14 cellular contexts compared by ENCODE assay signal in genomic region chr1:10901091-10901893, GRCh38.
DNase-seq lines count a peak whose midpoint lies in the region; ATAC-seq, FAIRE-seq and TF ChIP-seq lines count a peak whose summit lies in the region.
"Had no signal": no experiment of that assay in that cellular context is flagged by ENCODE, and none has a peak within 500 bp of the region (broad histone marks: within the 10 kb centered on the region; RNA-seq: fewer than 3 reads in every experiment).

No MANE protein-coding gene starts in this region.

- H3K79me1 ChIP-seq in H1 (ENCODE audit: low read depth, low read length) = no peaks in the 10 kb centered on the region

- 0 out of 2 replicates have a peak overlapping the region, but pooled peaks have one; percentile 3 for H2AK5ac ChIP-seq in H1 (ENCODE audit: low read depth, low read length)

- no peak overlapping the region for H3K23ac ChIP-seq in H1 (ENCODE audit: insufficient read length)

- 49% methylated on average over 29 of the region's 30 CpGs; no CpG with 5 or more reads in 1 of the 2 experiments for WGBS in H1 (ENCODE audit: extremely low coverage in 1 of 2, insufficient coverage in 1 of 2, insufficient read length in 1 of 2, insufficient replicate concordance in 2 of 2, low coverage in 1 of 2, low lambda C conversion rate in 2 of 2, missing lambda C conversion rate in 1 of 2), 2 experiments

- H2BK20ac ChIP-seq in H1 (ENCODE audit: low read length) = 0 out of 2 replicates have a peak overlapping the region, but pooled peaks have one; percentile 90

- peak overlapping the region; percentile 94 for H3K4ac ChIP-seq in H1 (replicated peaks; ENCODE audit: insufficient read length, low read depth, low read length)

- H3K36me3 Mint-ChIP-seq in nephron progenitor cell (ENCODE audit: low read depth) = no peaks in the 10 kb centered on the region
- H3K36me3 Mint-ChIP-seq: CD14-positive monocyte, IgD-negative memory B cell, memory B cell had no signal

- no peak for FAIRE-seq in H1 (lab: Jason Lieb, UNC)
- FAIRE-seq: endothelial cell of umbilical vein had no signal

- H2BK120ac ChIP-seq in H1 (replicated peaks; ENCODE audit: low read depth, low read length) = peak overlapping the region; percentile 73

- H3K4me3 Mint-ChIP-seq in nephron progenitor cell = peak overlapping the region; percentile 49
- H3K4me3 Mint-ChIP-seq: activated naive CD4-positive, alpha-beta T cell treated with anti-CD3 and anti-CD28 coated beads for 36 hours; CD14-positive monocyte; IgD-negative memory B cell; memory B cell had no signal

- H4K91ac ChIP-seq in H1 (replicated peaks; ENCODE audit: insufficient read length, low read length) = peak overlapping the region; percentile 92

- peak overlapping the region; percentile 72; the same call in 1 of the 2 replicates for H2BK15ac ChIP-seq in H1 (ENCODE audit: low read length)

- H3K23me2 ChIP-seq in H1 (ENCODE audit: low read depth, low read length) = no peaks in the 10 kb centered on the region

- no peak overlapping the region for H3K27ac Mint-ChIP-seq in nephron progenitor cell
- H3K27ac Mint-ChIP-seq: activated naive CD4-positive, alpha-beta T cell treated with anti-CD3 and anti-CD28 coated beads for 36 hours; CD14-positive monocyte; memory B cell had no signal

- no peaks in the 10 kb centered on the region for H3K9me3 Mint-ChIP-seq in nephron progenitor cell
- H3K9me3 Mint-ChIP-seq: activated naive CD4-positive, alpha-beta T cell treated with anti-CD3 and anti-CD28 coated beads for 36 hours; CD14-positive monocyte; IgD-negative memory B cell; memory B cell had no signal

- CTCF ChIA-PET in H1 (lab: Charles Lee; ENCODE audit: partially characterized antibody) = interaction anchor here (0.6 to 8.0 kb wide), 11 partner anchors 9 to 394 kb away, joined by 3 to 59 read pairs (median 3); no protein-coding TSS in a partner anchor

- peak; percentile 3; the same call in 1 of the 2 replicates for TF ChIP-seq EP300 in Ishikawa (IDR thresholded peaks at IDR 0.05; ENCODE audit: borderline replicate concordance)
- TF ChIP-seq EP300 in H1 (IDR thresholded peaks at IDR 0.05; ENCODE audit: borderline replicate concordance in 1 of 2, low read depth in 2 of 2, low read length in 2 of 2) = no peak

- TF ChIP-seq POLR2A in H1 (IDR thresholded peaks at IDR 0.05; ENCODE audit: control extremely low read depth in 1 of 2, low read depth in 2 of 2, low read length in 2 of 2) = no peak

- H2BK5ac ChIP-seq in H1 (ENCODE audit: low read depth, low read length) = peak overlapping the region; percentile 87

- peaks cover 10% of the 10 kb centered on the region for H3K27me3 Mint-ChIP-seq in nephron progenitor cell (ENCODE audit: low read depth, poor library complexity)

- H3K79me2 ChIP-seq in H1 (ENCODE audit: control insufficient read depth in 1 of 2, insufficient read depth in 2 of 2, low read length in 2 of 2) = no peaks in the 10 kb centered on the region

- no peak overlapping the region for H3K14ac ChIP-seq in H1 (ENCODE audit: insufficient read length)

- peak overlapping the region; percentile 15 to 30; a peak in 3 of 4 replicates for H3K4me2 ChIP-seq in H1 (ENCODE audit: insufficient read depth in 1 of 2, low read depth in 2 of 2, low read length in 2 of 2)

- peak overlapping the region; percentile 97; the same call in 1 of the 2 replicates for H2BK12ac ChIP-seq in H1 (ENCODE audit: low read depth, low read length)

- no peak overlapping the region for H3K56ac ChIP-seq in H1 (replicated peaks; ENCODE audit: insufficient read length, low read depth, low read length)

- TF ChIP-seq RAD21 in Ishikawa (IDR thresholded peaks at IDR 0.05; ENCODE audit: low read depth) (no peak), H1 (IDR thresholded peaks at IDR 0.05 in 1 of 2, conservative IDR thresholded peaks at IDR 0.05 in 1 of 2; ENCODE audit: low read depth in 2 of 2, low read length in 2 of 2) (no peak)

- no peaks in the 10 kb centered on the region for H3K27me3 ChIP-seq in BE2C
- H3K27me3 ChIP-seq in H1 (replicated peaks in 1 of 4; ENCODE audit: control insufficient read depth in 3 of 4, extremely low read depth in 1 of 4, insufficient read depth in 3 of 4, low read length in 3 of 4) = no peaks in the 10 kb centered on the region

- POLR2A ChIA-PET in H1 (lab: Charles Lee; ENCODE audit: partially characterized antibody) = interaction anchor here (0.6 to 1.3 kb wide), 7 partner anchors 12 to 781 kb away, joined by 3 to 4 read pairs (median 3); no protein-coding TSS in a partner anchor

- no peaks in the 10 kb centered on the region for H3K9me3 ChIP-seq in BE2C
- no peaks in the 10 kb centered on the region for H3K9me3 ChIP-seq in H1 (ENCODE audit: insufficient read depth in 2 of 2, low read depth in 1 of 2, low read length in 1 of 2)

- no peak for ATAC-seq in HG02642 (IDR thresholded peaks at IDR 0.05; ENCODE audit: poor library complexity, unreplicated experiment)
- ATAC-seq in HG02981 (IDR thresholded peaks at IDR 0.05; ENCODE audit: unreplicated experiment) = no peak

- TF ChIP-seq CTCF in BE2C (IDR thresholded peaks at IDR 0.05; ENCODE audit: low read depth, low read length) (no peak), H1 (IDR thresholded peaks at IDR 0.05; ENCODE audit: control extremely low read depth in 1 of 3, insufficient read depth in 1 of 3, low read depth in 1 of 3, low read length in 3 of 3) (no peak), nephron progenitor cell (IDR thresholded peaks at IDR 0.05) (no peak)

- no peaks in the 10 kb centered on the region for H4K20me1 ChIP-seq in H1 (replicated peaks in 1 of 2; ENCODE audit: control insufficient read depth in 1 of 2, insufficient read depth in 2 of 2, low read length in 2 of 2)

- H3K9ac ChIP-seq in H1 (replicated peaks in 1 of 4; ENCODE audit: extremely low read depth in 1 of 4, low read depth in 3 of 4, low read length in 3 of 4) = no peak overlapping the region

- H4K5ac ChIP-seq in H1 (ENCODE audit: insufficient read length, low read depth, low read length) = no peak overlapping the region

- no peak overlapping the region for H3K27ac ChIP-seq in H1 (ENCODE audit: low read depth, low read length)
- H3K27ac ChIP-seq: VCaP had no signal

- peak overlapping the region; percentile 62 for H4K8ac ChIP-seq in H1 (ENCODE audit: extremely low read depth, insufficient read depth, low read length)

- H3K18ac ChIP-seq in H1 (ENCODE audit: extremely low read depth, low read length) = peak overlapping the region; percentile 83

- H3K36me3 ChIP-seq in BE2C (no peaks in the 10 kb centered on the region), H1 (ENCODE audit: control insufficient read depth in 2 of 4, insufficient read depth in 4 of 4, low read length in 3 of 4) (no peaks in the 10 kb centered on the region)

- no peak overlapping the region for H2AFZ ChIP-seq in H1 (ENCODE audit: low read length)

- H3K4me1 ChIP-seq in BE2C = peaks cover 59% of the 10 kb centered on the region
- H3K4me1 ChIP-seq in H1 (replicated peaks in 1 of 4; ENCODE audit: control insufficient read depth in 3 of 4, insufficient read depth in 4 of 4, low read length in 3 of 4) = peaks cover 0 to 35% (median 22%) of the 10 kb centered on the region in 4 experiments; a peak in 6 of 7 replicates

- H3K4me3 ChIP-seq in BE2C (ENCODE audit: low read depth, low read length) = peak overlapping the region; percentile 8
- H3K4me3 ChIP-seq in H1 (ENCODE audit: extremely low read depth in 1 of 4, insufficient read depth in 2 of 4, low read depth in 3 of 4, low read length in 4 of 4) = no peak overlapping the region

- DNase-seq in BE2C (peak; percentile 58), H1 (ENCODE audit: low read depth in 1 of 2, low spot score in 2 of 2) (peak in 1 of 2 experiments; percentile 59), nephron progenitor cell (no peak), ecto neural progenitor cell (ENCODE audit: low spot score) (no peak), nucleus accumbens (lab: John Stamatoyannopoulos, UW) (no peak)
- DNase-seq: activated naive CD4-positive, alpha-beta T cell treated with anti-CD3 and anti-CD28 coated beads for 36 hours had no signal

- H3K4me1 Mint-ChIP-seq in nephron progenitor cell = peaks cover 57% of the 10 kb centered on the region

TF ChIP-seq in Ishikawa, 13 proteins besides CTCF, POLR2A, EP300 and RAD21 (continues in another document):
- TF ChIP-seq FOXM1 (IDR thresholded peaks at IDR 0.05; ENCODE audit: borderline replicate concordance, low read depth) (no peak), CREB1 (IDR thresholded peaks at IDR 0.05; ENCODE audit: low read depth) (no peak), USF1 (IDR thresholded peaks at IDR 0.05) (peak; percentile 76), TEAD4 (IDR thresholded peaks at IDR 0.05) (no peak), YY1 (IDR thresholded peaks at IDR 0.05; ENCODE audit: low read depth) (no peak), ZBTB7A (IDR thresholded peaks at IDR 0.05; ENCODE audit: low read depth) (peak; percentile 69), TCF12 (IDR thresholded peaks at IDR 0.05; ENCODE audit: low read depth) (peak; percentile 24; the same call in 1 of the 2 replicates), EGR1 (IDR thresholded peaks at IDR 0.05) (peak; percentile 57)

TF ChIP-seq in H1, 55 proteins besides CTCF, POLR2A, EP300 and RAD21:
- no peak for TF ChIP-seq BCL11A (IDR thresholded peaks at IDR 0.05; ENCODE audit: low read depth in 2 of 2, low read length in 2 of 2)
- TF ChIP-seq TAF7 (optimal IDR thresholded peaks at IDR 0.05; ENCODE audit: borderline replicate concordance, low read depth, low read length) = no peak
- no peak for TF ChIP-seq USF2 (IDR thresholded peaks at IDR 0.05; ENCODE audit: low read length)
- TF ChIP-seq TCF12 (IDR thresholded peaks at IDR 0.05; ENCODE audit: low read depth, low read length) = no peak
- TF ChIP-seq GABPA (IDR thresholded peaks at IDR 0.05; ENCODE audit: borderline replicate concordance, insufficient read depth, low read length) = no peak
- no peak for TF ChIP-seq HDAC2 (IDR thresholded peaks at IDR 0.05; ENCODE audit: borderline replicate concordance in 1 of 2, low read depth in 2 of 2, low read length in 2 of 2)
- no peak for TF ChIP-seq KDM4A (IDR thresholded peaks at IDR 0.05; ENCODE audit: low read depth, low read length, severe bottlenecking)
- TF ChIP-seq ZNF274 (IDR thresholded peaks at IDR 0.05; ENCODE audit: borderline replicate concordance, extremely low read depth, low read length) = no peak
- no peak for TF ChIP-seq SIN3A (conservative IDR thresholded peaks at IDR 0.05 in 1 of 2, IDR thresholded peaks at IDR 0.05 in 1 of 2; ENCODE audit: low read depth in 1 of 2, low read length in 2 of 2)
- no peak for TF ChIP-seq TBP (IDR thresholded peaks at IDR 0.05; ENCODE audit: low read depth, low read length)
- no peak for TF ChIP-seq RXRA (IDR thresholded peaks at IDR 0.05; ENCODE audit: insufficient read depth, low read depth, low read length)
